28 cellular contexts compared by ENCODE assay signal in genomic region chr21:37655601-37656300, GRCh38.
"Had no signal": no experiment of that assay in that cellular context is flagged by ENCODE, and none has a peak within 500 bp of the region (broad histone marks: within the 10 kb centered on the region; RNA-seq: fewer than 3 reads in every experiment).

No MANE protein-coding gene starts in this region.

- H3K27ac ChIP-seq: brain microvascular endothelial cell, coronary artery, gastroesophageal sphincter, hepatocyte, left ventricle myocardium inferior, right atrium auricular region, spleen, testis, transverse colon, WERI-Rb-1 had no signal

- H3K27me3 ChIP-seq: dorsolateral prefrontal cortex, gastroesophageal sphincter, right atrium auricular region, testis, transverse colon had no signal

- ATAC-seq: gastroesophageal sphincter had no signal

- H3K9me3 ChIP-seq: gastroesophageal sphincter, right atrium auricular region, spleen, testis, transverse colon had no signal

- H3K4me3 ChIP-seq: coronary artery, dorsolateral prefrontal cortex, gastroesophageal sphincter, hepatocyte, left ventricle myocardium inferior, lung, right atrium auricular region, spleen, testis, transverse colon had no signal

- H3K36me3 ChIP-seq: brain microvascular endothelial cell, gastroesophageal sphincter, left ventricle myocardium inferior, right atrium auricular region, spleen, transverse colon, WERI-Rb-1 had no signal

- DNase-seq: activated CD4-positive, alpha-beta memory T cell treated with anti-CD3 and anti-CD28 coated beads for 36 hours; activated CD4-positive, alpha-beta T cell treated with anti-CD3 and anti-CD28 coated beads, Interleukin-2, amount 10 ng/mL, durations not matched to agents 24 days and 14 days; activated CD4-positive, CD25-positive, alpha-beta regulatory T cell treated with anti-CD3 and anti-CD28 coated beads, Interleukin-2, amount 50 U/mL, for 72 hours; activated CD8-positive, alpha-beta memory T cell treated with anti-CD3 and anti-CD28 coated beads, Interleukin-2, amount 50 U/mL, for 4 hours; activated gamma-delta T cell; activated naive CD4-positive, alpha-beta T cell treated with anti-CD3 and anti-CD28 coated beads, Interleukin-2, amount 10 ng/mL, durations not matched to agents 7 days and 5 days; activated naive CD8-positive, alpha-beta T cell treated with anti-CD3 and anti-CD28 coated beads, Interleukin-2, amount 10 ng/mL, durations not matched to agents 7 days and 5 days; activated T-cell treated with anti-CD3 and anti-CD28 coated beads, Interleukin-2, amount 50 U/mL, for 1 hour; amniotic stem cell; brain microvascular endothelial cell; dorsolateral prefrontal cortex; effector memory CD4-positive, alpha-beta T cell; islet precursor cell; left ventricle myocardium inferior; naive B cell; occipital lobe; spleen; stimulated activated CD4-positive, alpha-beta T cell treated with anti-CD3 and anti-CD28 coated beads, Interleukin-2, amount 100 ng/mL, for 48 hours; stimulated activated naive CD4-positive, alpha-beta T cell treated with Interleukin-2 at 50 U/mL for 16 hours; T-helper 9 cell; testis; transverse colon; WERI-Rb-1 had no signal

- H3K4me1 ChIP-seq: spleen had no signal
